ENCODE assay signal across 21 cellular contexts in the genomic region with DNA sequence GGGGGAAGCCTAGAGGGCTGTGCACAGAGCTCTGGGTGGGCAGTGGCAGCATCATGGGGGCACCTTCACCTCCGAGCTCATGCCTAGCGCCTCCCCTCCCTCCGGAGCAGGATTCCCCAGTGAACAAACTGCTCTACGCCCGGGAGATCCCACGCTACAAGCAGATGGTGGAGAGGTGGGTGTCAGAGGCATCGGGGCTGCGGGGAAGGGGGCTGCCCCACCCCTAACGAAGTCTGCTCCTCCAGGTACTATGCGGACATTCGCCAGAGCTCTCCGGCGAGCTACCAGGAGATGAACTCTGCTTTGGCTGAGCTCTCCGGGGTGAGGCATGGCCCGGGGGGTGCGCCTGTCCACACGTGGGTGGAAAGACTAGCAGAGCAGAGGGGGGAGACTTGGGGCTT. TPM values are rescaled to one million over a fixed set of nuclear protein-coding genes. Genes with fewer than 3 reads are reported as not detected.
"Had no signal": no experiment of that assay in that cellular context is flagged by ENCODE, and none has a peak within 500 bp of the region (broad histone marks: within the 10 kb centered on the region; RNA-seq: fewer than 3 reads in every experiment).

No MANE protein-coding gene starts in this region.

- DNase-seq: activated B cell treated with CpG ODN at 0.5 μM for 24 hours; activated CD4-positive, alpha-beta memory T cell treated with anti-CD3 and anti-CD28 coated beads for 36 hours; activated CD4-positive, alpha-beta T cell treated with anti-CD3 and anti-CD28 coated beads for 4 hours; activated naive CD4-positive, alpha-beta T cell treated with Interleukin-2 at 50 U/mL for 16 hours; activated naive CD8-positive, alpha-beta T cell treated with anti-CD3 and anti-CD28 coated beads for 36 hours; activated T-cell treated with anti-CD3 and anti-CD28 coated beads, Interleukin-2, amount 50 U/mL, for 48 hours; colonic mucosa; effector memory CD8-positive, alpha-beta T cell; esophagus squamous epithelium; stimulated activated CD4-positive, alpha-beta T cell treated with anti-CD3 and anti-CD28 coated beads, Interleukin-12 subunit alpha, Interleukin-12 subunit beta, amount 100 ng/mL, for 4 hours; stimulated activated CD4-positive, alpha-beta T cell treated with anti-CD3 and anti-CD28 coated beads, Interleukin-1b, Interleukin-23, amount 100 ng/mL, for 48 hours; stomach; T1000 had no signal

- H3K27me3 ChIP-seq: esophagus squamous epithelium, gastroesophageal sphincter, ovary, suprapubic skin had no signal

- ATAC-seq: effector memory CD8-positive, alpha-beta T cell; gastroesophageal sphincter; heart right ventricle; natural killer cell treated with Interleukin-12 subunit alpha and Interleukin-12 subunit beta and Interleukin-15 and Interleukin-18, amount 100 ng/mL, for 72 hours had no signal

- H3K27ac ChIP-seq: colonic mucosa, esophagus squamous epithelium, gastroesophageal sphincter, heart right ventricle, ovary, prostate gland, stomach, suprapubic skin had no signal

- H3K4me1 ChIP-seq: colonic mucosa, prostate gland had no signal

RNA-seq across cellular contexts. Expression of a gene that starts 2.7 kb away (rescaled TPM):
- total RNA-seq: activated B cell treated with CpG ODN at 0.5 μM for 24 hours; activated CD4-positive, alpha-beta memory T cell treated with anti-CD3 and anti-CD28 coated beads for 36 hours; activated naive CD8-positive, alpha-beta T cell treated with anti-CD3 and anti-CD28 coated beads for 36 hours; astrocyte; left lobe of liver; natural killer cell treated with Interleukin-12 subunit alpha and Interleukin-12 subunit beta and Interleukin-15 and Interleukin-18, amount 100 ng/mL, for 72 hours had no signal

RNA-seq across cellular contexts. Expression of a gene that starts 14.1 kb away (rescaled TPM):
- total RNA-seq: activated B cell treated with CpG ODN at 0.5 μM for 24 hours had no signal
